ENCODE assay signal across 22 cellular contexts in genomic region chr7:117061751-117062150, GRCh38.
DNase-seq lines count a peak whose midpoint lies in the region; TF ChIP-seq lines count a peak whose summit lies in the region.
"Had no signal": no experiment of that assay in that cellular context is flagged by ENCODE, and none has a peak within 500 bp of the region (broad histone marks: within the 10 kb centered on the region; RNA-seq: fewer than 3 reads in every experiment).

No MANE protein-coding gene starts in this region.

- TF ChIP-seq CTCF in AG09309 (IDR thresholded peaks at IDR 0.05; ENCODE audit: control insufficient read depth, insufficient read depth, low read depth, low read length, missing control alignments) (no peak), astrocyte of the spinal cord (IDR thresholded peaks at IDR 0.05; ENCODE audit: low read depth, low read length) (no peak), dorsolateral prefrontal cortex (IDR thresholded peaks at IDR 0.05 in 54 of 56, conservative IDR thresholded peaks at IDR 0.05 in 2 of 56; ENCODE audit: low read depth in 1 of 56, partially characterized antibody in 56 of 56) (no peak)

- in situ Hi-C loops in astrocyte of the spinal cord (cut with HindIII; ENCODE audit: low sequenced_read_pairs) = no loop called here

- DNase-seq in AG09309 (ENCODE audit: low read depth) (peak; percentile 5), LHCN-M2 (ENCODE audit: low read depth) (peak; percentile 72), astrocyte of the spinal cord (ENCODE audit: low read depth, low spot score) (peak; percentile 43), iris pigment epithelial cell (ENCODE audit: low read depth) (peak; percentile 74), dorsolateral prefrontal cortex (no peak), NCI-H2196 treated with DMSO at 0.1 percent for 48 hours (lab: John Stamatoyannopoulos, UW; ENCODE audit: unreplicated experiment) (no peak), ecto neural progenitor cell (ENCODE audit: low spot score) (no peak)
- no peak for DNase-seq in activated naive CD4-positive, alpha-beta T cell treated with anti-CD3 and anti-CD28 coated beads, Interleukin-2, amount 50 U/mL, for 16 hours
- DNase-seq: activated T-cell treated with anti-CD3 and anti-CD28 coated beads, Interleukin-2, amount 50 U/mL, for 48 hours; CD4-positive, CD25-positive, alpha-beta regulatory T cell; DMS153; H7; natural killer cell; NCI-H1105; NCI-H2081; NCI-H510A; NK-92 treated with Interleukin-12 subunit alpha and Interleukin-12 subunit beta, amount 100 ng/mL, for 24 hours; stimulated activated naive B cell treated with anti-CD40 and anti-IgM and Interleukin-4, amounts not matched to agents 10 μg/mL and 1 μg/mL and 100 μg/mL, for 72 hours; testis had no signal

- H3K27me3 ChIP-seq in dorsolateral prefrontal cortex = no peaks in the 10 kb centered on the region
- H3K27me3 ChIP-seq: testis, vagina had no signal

- H3K4me3 ChIP-seq in AG09309 (ENCODE audit: control insufficient read depth, low read depth, low read length) (no peak overlapping the region), astrocyte of the spinal cord (ENCODE audit: low read depth, low read length) (no peak overlapping the region), dorsolateral prefrontal cortex (no peak overlapping the region)
- H3K4me3 ChIP-seq: testis, vagina had no signal

- no peak overlapping the region for H3K27ac ChIP-seq in dorsolateral prefrontal cortex
- H3K27ac ChIP-seq: parathyroid adenoma, RWPE1, testis, vagina had no signal

- intact Hi-C loops in dorsolateral prefrontal cortex (cut with DNase I) = no loop called here

Comparison
In these comparisons a context has a peak if more than half of its experiments do, and no peak if none do; other contexts are left out.
1. DNase-seq: peak in AG09309 (single experiment), LHCN-M2 (single experiment), astrocyte of the spinal cord (single experiment) and iris pigment epithelial cell (single experiment); none in dorsolateral prefrontal cortex (0 of 10), NCI-H2196 treated with DMSO at 0.1 percent for 48 hours (single experiment), activated naive CD4-positive, alpha-beta T cell treated with anti-CD3 and anti-CD28 coated beads, Interleukin-2, amount 50 U/mL, for 16 hours (single experiment) and ecto neural progenitor cell (single experiment).